1 cellular context compared by ENCODE assay signal in genomic region chr3:21517184-21517583, GRCh38.
TF ChIP-seq lines count a peak whose summit lies in the region.

No MANE protein-coding gene starts in this region.

TF ChIP-seq in H1, 55 proteins besides CTCF, POLR2A, EP300 and RAD21 (continued from another document):
- TF ChIP-seq TAF7 (optimal IDR thresholded peaks at IDR 0.05; ENCODE audit: borderline replicate concordance, low read depth, low read length), result no peak
- no peak for TF ChIP-seq HDAC6 (IDR thresholded peaks at IDR 0.05; ENCODE audit: low read depth, low read length)
- no peak for TF ChIP-seq SP2 (IDR thresholded peaks at IDR 0.05; ENCODE audit: low read length)
- no peak for TF ChIP-seq SAP30 (IDR thresholded peaks at IDR 0.05; ENCODE audit: insufficient read depth, insufficient replicate concordance, low read length)
- no peak for TF ChIP-seq RBBP5 (IDR thresholded peaks at IDR 0.05; ENCODE audit: borderline replicate concordance, low read depth, low read length)
- no peak for TF ChIP-seq EZH2 (IDR thresholded peaks at IDR 0.05; ENCODE audit: low read depth, low read length, severe bottlenecking)
- no peak for TF ChIP-seq JUN (IDR thresholded peaks at IDR 0.05; ENCODE audit: low read depth, low read length)
- TF ChIP-seq ZNF274 (IDR thresholded peaks at IDR 0.05; ENCODE audit: borderline replicate concordance, extremely low read depth, low read length), result no peak
- no peak for TF ChIP-seq JUND (IDR thresholded peaks at IDR 0.05; ENCODE audit: low read length)
- no peak for TF ChIP-seq SP1 (IDR thresholded peaks at IDR 0.05; ENCODE audit: low read depth, low read length)
- TF ChIP-seq CBX5 (IDR thresholded peaks at IDR 0.05; ENCODE audit: low read depth, low read length), result no peak
TF ChIP-seq in H1: peak in this region for 0.
